In genomic region chr9:134936762-134937555, GRCh38 we compare ENCODE assay signal across 16 cellular contexts. TPM values are rescaled to one million over a fixed set of nuclear protein-coding genes. Genes with fewer than 3 reads are reported as not detected.
A peak's percentile ranks its signal among the peaks of the same experiment; 100 is the strongest.
DNase-seq lines count a peak whose midpoint lies in the region; ATAC-seq and TF ChIP-seq lines count a peak whose summit lies in the region.
"Had no signal": no experiment of that assay in that cellular context is flagged by ENCODE, and none has a peak within 500 bp of the region (broad histone marks: within the 10 kb centered on the region; RNA-seq: fewer than 3 reads in every experiment).

No MANE protein-coding gene starts in this region.

- H3K4me2 ChIP-seq in DOHH2 (ENCODE audit: low read length): peak overlapping the region; percentile 87
- H3K4me2 ChIP-seq: SK-N-SH had no signal

- peaks cover 12% of the 10 kb centered on the region; the same call in 1 of the 2 replicates for H3F3A ChIP-seq in DOHH2 (ENCODE audit: control insufficient read depth, insufficient read depth)

- TF ChIP-seq CTCF in DOHH2 (IDR thresholded peaks at IDR 0.05; ENCODE audit: low read depth, low read length, poor library complexity, severe bottlenecking) (no peak), GM20000 (IDR thresholded peaks at IDR 0.05; ENCODE audit: extremely low read depth, missing control alignments) (no peak), lower lobe of right lung (IDR thresholded peaks at IDR 0.05) (no peak)

- H3K36me3 Mint-ChIP-seq in activated naive CD8-positive, alpha-beta T cell treated with anti-CD3 and anti-CD28 coated beads for 36 hours: no peaks in the 10 kb centered on the region

- H3K36me3 ChIP-seq in DOHH2 (ENCODE audit: control insufficient read depth, low read length) (no peaks in the 10 kb centered on the region), lower lobe of right lung (no peaks in the 10 kb centered on the region)
- H3K36me3 ChIP-seq: breast epithelium, MG63 had no signal

- H3K4me1 Mint-ChIP-seq in activated naive CD8-positive, alpha-beta T cell treated with anti-CD3 and anti-CD28 coated beads for 36 hours: no peaks in the 10 kb centered on the region
- H3K4me1 Mint-ChIP-seq: activated CD4-positive, alpha-beta T cell treated with anti-CD3 and anti-CD28 coated beads for 36 hours had no signal

- H3K27ac Mint-ChIP-seq in activated naive CD8-positive, alpha-beta T cell treated with anti-CD3 and anti-CD28 coated beads for 36 hours: no peak overlapping the region
- H3K27ac Mint-ChIP-seq: activated CD4-positive, alpha-beta T cell treated with anti-CD3 and anti-CD28 coated beads for 36 hours had no signal

- H3K9me2 ChIP-seq in DOHH2 (replicated peaks; ENCODE audit: control insufficient read depth, low read length): no peaks in the 10 kb centered on the region
- H3K9me2 ChIP-seq: SK-N-SH had no signal

- peaks cover 9% of the 10 kb centered on the region for H3K27me3 Mint-ChIP-seq in activated naive CD8-positive, alpha-beta T cell treated with anti-CD3 and anti-CD28 coated beads for 36 hours

- H3K4me3 ChIP-seq in DOHH2 (ENCODE audit: low read length) (peak overlapping the region; percentile 62), lower lobe of right lung (no peak overlapping the region)
- H3K4me3 ChIP-seq: breast epithelium, MG63 had no signal

- ATAC-seq in lower lobe of right lung: peak; percentile 28 to 57
- no peak for ATAC-seq in HG03095 (IDR thresholded peaks at IDR 0.05; ENCODE audit: unreplicated experiment)
- ATAC-seq in HG02623 (IDR thresholded peaks at IDR 0.05; ENCODE audit: unreplicated experiment): no peak
- ATAC-seq: activated CD4-positive, alpha-beta T cell treated with anti-CD3 and anti-CD28 coated beads for 36 hours had no signal

- H3K79me2 ChIP-seq in DOHH2 (ENCODE audit: control insufficient read depth, low read length): no peaks in the 10 kb centered on the region

- no peaks in the 10 kb centered on the region for H3K27me3 ChIP-seq in DOHH2 (ENCODE audit: control insufficient read depth, low read length)
- peaks cover 42% of the 10 kb centered on the region for H3K27me3 ChIP-seq in lower lobe of right lung (ENCODE audit: low read depth)
- H3K27me3 ChIP-seq: MG63 had no signal

- intact Hi-C loops in lower lobe of right lung (cut with DNase I): no loop called here

- no peak overlapping the region for H3K4me3 Mint-ChIP-seq in activated naive CD8-positive, alpha-beta T cell treated with anti-CD3 and anti-CD28 coated beads for 36 hours
- H3K4me3 Mint-ChIP-seq: activated CD4-positive, alpha-beta T cell treated with anti-CD3 and anti-CD28 coated beads for 36 hours had no signal

- no peaks in the 10 kb centered on the region for H3K9me3 Mint-ChIP-seq in activated naive CD8-positive, alpha-beta T cell treated with anti-CD3 and anti-CD28 coated beads for 36 hours

- peaks cover 61% of the 10 kb centered on the region for H3K4me1 ChIP-seq in DOHH2 (ENCODE audit: control insufficient read depth, low read length)
- H3K4me1 ChIP-seq in lower lobe of right lung: peaks cover 17% of the 10 kb centered on the region
- H3K4me1 ChIP-seq: breast epithelium had no signal

- peak; percentile 59 for DNase-seq in GM20000 (ENCODE audit: low spot score)
- peak; percentile 85 to 92 for DNase-seq in NOMO-1 (lab: John Stamatoyannopoulos, UW; ENCODE audit: unreplicated experiment in 2 of 2)
- DNase-seq in lower lobe of right lung: peak; percentile 45
- DNase-seq in activated naive CD8-positive, alpha-beta T cell treated with anti-CD3 and anti-CD28 coated beads for 36 hours: no peak
- DNase-seq in GM03348 (ENCODE audit: low spot score): no peak
- DNase-seq: activated CD4-positive, alpha-beta T cell treated with anti-CD3 and anti-CD28 coated beads for 36 hours; activated effector memory CD4-positive, alpha-beta T cell treated with anti-CD3 and anti-CD28 coated beads, Interleukin-2, amount 50 U/mL, for 16 hours; DND-41; MG63; NCI-H526; SK-N-SH had no signal

- peak overlapping the region; percentile 91 for H3K27ac ChIP-seq in DOHH2 (ENCODE audit: low read depth, low read length)
- no peak overlapping the region for H3K27ac ChIP-seq in lower lobe of right lung
- H3K27ac ChIP-seq: breast epithelium had no signal

- H3K9me3 ChIP-seq in DOHH2 (ENCODE audit: control insufficient read depth, insufficient read depth, low read length) (no peaks in the 10 kb centered on the region; the same call in 1 of the 2 replicates), lower lobe of right lung (no peaks in the 10 kb centered on the region)
- H3K9me3 ChIP-seq: breast epithelium, MG63, SK-N-SH had no signal

- no peaks in the 10 kb centered on the region for H4K20me1 ChIP-seq in DOHH2 (ENCODE audit: control insufficient read depth, insufficient read depth, low read depth, low read length)

RNA-seq across cellular contexts. Expression of gene FCN1, which starts 19.2 kb away (rescaled TPM):
- 84.4 TPM for total RNA-seq in lower lobe of right lung
- not detected for total RNA-seq in activated naive CD8-positive, alpha-beta T cell treated with anti-CD3 and anti-CD28 coated beads for 36 hours
- total RNA-seq: activated CD4-positive, alpha-beta T cell treated with anti-CD3 and anti-CD28 coated beads for 36 hours; epithelial cell of proximal tubule had no signal

RNA-seq across cellular contexts. Expression of gene FCN2, which starts 56.3 kb away (rescaled TPM):
- total RNA-seq in lower lobe of right lung: not detected
- not detected for total RNA-seq in activated naive CD8-positive, alpha-beta T cell treated with anti-CD3 and anti-CD28 coated beads for 36 hours
- total RNA-seq: activated CD4-positive, alpha-beta T cell treated with anti-CD3 and anti-CD28 coated beads for 36 hours; epithelial cell of proximal tubule had no signal

Comparison
In these comparisons a context has a peak if more than half of its experiments do, and no peak if none do; other contexts are left out.
1. DNase-seq: peak in GM20000 (single experiment), NOMO-1 (2 of 2) and lower lobe of right lung (single experiment); none in activated naive CD8-positive, alpha-beta T cell treated with anti-CD3 and anti-CD28 coated beads for 36 hours (single experiment) and GM03348 (single experiment).
2. ATAC-seq: peak in lower lobe of right lung (2 of 2); none in HG03095 (single experiment) and HG02623 (single experiment).
3. RNA of gene FCN1, which starts 19.2 kb away (total RNA-seq): 84.4 TPM in lower lobe of right lung (single experiment); not detected in activated naive CD8-positive, alpha-beta T cell treated with anti-CD3 and anti-CD28 coated beads for 36 hours; every median in the first group is over 10 times any median in the second.